23 cellular contexts compared by ENCODE assay signal in genomic region chr2:116142828-116143227, GRCh38.
"Had no signal": no experiment of that assay in that cellular context is flagged by ENCODE, and none has a peak within 500 bp of the region (broad histone marks: within the 10 kb centered on the region; RNA-seq: fewer than 3 reads in every experiment).

No MANE protein-coding gene starts in this region.

- FAIRE-seq: keratinocyte had no signal

- H3K9me3 ChIP-seq: gastrocnemius medialis, psoas muscle, sigmoid colon, thyroid gland had no signal

- H3K9me3 Mint-ChIP-seq: memory B cell, mesothelial cell of epicardium had no signal

- H3K36me3 ChIP-seq: gastrocnemius medialis, sigmoid colon, stomach, thyroid gland had no signal

- H3K27me3 ChIP-seq: gastrocnemius medialis, sigmoid colon, stomach, thyroid gland had no signal

- H3K27ac ChIP-seq: coronary artery, gastrocnemius medialis, psoas muscle, sigmoid colon, stomach, thyroid gland had no signal

- H3K4me1 ChIP-seq: gastrocnemius medialis, psoas muscle, sigmoid colon, stomach, thyroid gland had no signal

- H3K36me3 Mint-ChIP-seq: memory B cell; mesothelial cell of epicardium; naive B cell; stimulated activated effector memory CD8-positive, alpha-beta T cell treated with anti-CD3 and anti-CD28 coated beads, Interleukin-12 subunit alpha, Interleukin-12 subunit beta, amount 100 ng/mL, for 72 hours had no signal

- DNase-seq: effector memory CD8-positive, alpha-beta T cell; gastrocnemius medialis; head of caudate nucleus; mucosa of descending colon; naive B cell; nucleus accumbens; psoas muscle; right cardiac atrium; sigmoid colon; stimulated activated CD4-positive, alpha-beta T cell treated with anti-CD3 and anti-CD28 coated beads, Interleukin-2, amount 100 ng/mL, for 24 hours; stimulated activated CD4-positive, alpha-beta T cell treated with anti-CD3 and anti-CD28 coated beads, Interleukin-4, amount 100 ng/mL, for 24 hours; stimulated activated naive CD4-positive, alpha-beta T cell treated with Interleukin-2 at 50 U/mL for 16 hours; stomach; thyroid gland; trophoblast cell had no signal

- H3K4me3 ChIP-seq: coronary artery, gastrocnemius medialis, lung, mucosa of descending colon, psoas muscle, sigmoid colon, stomach, thyroid gland had no signal

- H3K4me1 Mint-ChIP-seq: memory B cell; mesothelial cell of epicardium; naive B cell; stimulated activated effector memory CD8-positive, alpha-beta T cell treated with anti-CD3 and anti-CD28 coated beads, Interleukin-12 subunit alpha, Interleukin-12 subunit beta, amount 100 ng/mL, for 72 hours had no signal

- H3K27me3 Mint-ChIP-seq: effector memory CD8-positive, alpha-beta T cell; memory B cell; naive B cell; natural killer cell treated with Interleukin-12 subunit alpha and Interleukin-12 subunit beta and Interleukin-15 and Interleukin-18, amount 100 ng/mL, for 72 hours had no signal

- H3K4me3 Mint-ChIP-seq: effector memory CD8-positive, alpha-beta T cell; memory B cell; mesothelial cell of epicardium; naive B cell; natural killer cell treated with Interleukin-12 subunit alpha and Interleukin-12 subunit beta and Interleukin-15 and Interleukin-18, amount 100 ng/mL, for 72 hours; neural crest cell; stimulated activated effector memory CD8-positive, alpha-beta T cell treated with anti-CD3 and anti-CD28 coated beads, Interleukin-12 subunit alpha, Interleukin-12 subunit beta, amount 100 ng/mL, for 72 hours had no signal

- ATAC-seq: effector memory CD8-positive, alpha-beta T cell; gastrocnemius medialis; mucosa of descending colon; natural killer cell treated with Interleukin-12 subunit alpha and Interleukin-12 subunit beta and Interleukin-15 and Interleukin-18, amount 100 ng/mL, for 72 hours; psoas muscle; right cardiac atrium; stimulated activated effector memory CD8-positive, alpha-beta T cell treated with anti-CD3 and anti-CD28 coated beads, Interleukin-12 subunit alpha, Interleukin-12 subunit beta, amount 100 ng/mL, for 72 hours had no signal

- H3K27ac Mint-ChIP-seq: effector memory CD8-positive, alpha-beta T cell; memory B cell; mesothelial cell of epicardium; naive B cell; natural killer cell treated with Interleukin-12 subunit alpha and Interleukin-12 subunit beta and Interleukin-15 and Interleukin-18, amount 100 ng/mL, for 72 hours; stimulated activated effector memory CD8-positive, alpha-beta T cell treated with anti-CD3 and anti-CD28 coated beads, Interleukin-12 subunit alpha, Interleukin-12 subunit beta, amount 100 ng/mL, for 72 hours had no signal
